Comparison of ENCODE assay signal across 8 cellular contexts in the genomic region with DNA sequence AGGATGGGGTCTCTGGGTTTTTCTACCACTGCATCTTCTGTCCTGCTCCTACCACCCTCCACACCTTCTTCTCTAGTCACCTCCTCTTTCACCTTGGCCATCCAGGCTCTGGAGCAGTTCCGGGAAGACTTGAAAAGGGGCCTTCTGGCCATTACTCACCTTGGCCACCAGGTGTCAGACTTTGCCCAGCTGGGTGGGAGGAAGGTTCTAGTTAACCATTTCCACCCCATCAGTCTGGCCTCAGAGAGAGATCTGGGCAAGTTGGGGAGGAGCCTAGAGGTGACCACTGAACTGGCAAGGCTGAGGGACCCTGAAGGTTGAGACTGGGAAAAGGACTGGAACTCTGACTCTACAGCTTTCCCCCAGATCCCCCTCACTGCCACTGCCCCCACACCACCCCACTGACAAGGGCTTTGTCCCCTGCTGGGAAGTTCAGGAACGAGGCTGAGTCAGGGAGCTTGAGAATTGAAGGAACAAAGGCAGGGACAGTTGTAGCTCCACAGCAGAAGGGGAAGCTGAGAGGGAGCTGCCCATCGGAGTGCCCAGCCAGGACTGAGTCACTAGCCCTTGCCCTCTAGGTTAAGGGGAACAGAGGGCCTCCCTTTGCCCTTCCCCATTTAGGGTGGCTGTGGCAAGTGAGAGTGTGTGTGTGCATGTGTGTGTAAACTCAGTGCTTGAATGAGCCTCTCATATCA. TPM values are rescaled to one million over a fixed set of nuclear protein-coding genes. Genes with fewer than 3 reads are reported as not detected.
A peak's percentile ranks its signal among the peaks of the same experiment; 100 is the strongest.
DNase-seq lines count a peak whose midpoint lies in the region; ATAC-seq and TF ChIP-seq lines count a peak whose summit lies in the region.

No MANE protein-coding gene starts in this region.

- H3K27me3 Mint-ChIP-seq in activated naive CD8-positive, alpha-beta T cell treated with anti-CD3 and anti-CD28 coated beads for 36 hours, result no peaks in the 10 kb centered on the region
- peaks cover 4% of the 10 kb centered on the region for H3K27me3 Mint-ChIP-seq in progenitor cell of endocrine pancreas

- peak; percentile 93 for TF ChIP-seq RAD21 in SK-N-SH (IDR thresholded peaks at IDR 0.05; ENCODE audit: low read length)

- TF ChIP-seq EP300 in SK-N-SH (IDR thresholded peaks at IDR 0.05; ENCODE audit: borderline replicate concordance in 1 of 2, low read depth in 1 of 2, low read length in 1 of 2), result no peak

- ATAC-seq in GM21737 (IDR thresholded peaks at IDR 0.05; ENCODE audit: unreplicated experiment) (no peak), GM21526 (IDR thresholded peaks at IDR 0.05; ENCODE audit: low FRiP score, unreplicated experiment) (no peak)

- H3K4me3 ChIP-seq in Loucy (ENCODE audit: low read length, poor library complexity, severe bottlenecking) (peak overlapping the region; percentile 11), SK-N-SH (ENCODE audit: low read depth in 2 of 2, low read length in 1 of 2) (no peak overlapping the region; a peak in 1 of 4 replicates)

- peak; percentile 83 for DNase-seq in EL
- peak; percentile 84 for DNase-seq in SK-N-SH
- peak; percentile 69 for DNase-seq in activated naive CD8-positive, alpha-beta T cell treated with anti-CD3 and anti-CD28 coated beads for 36 hours
- DNase-seq in cardiac septum (ENCODE audit: low spot score), result peak; percentile 89
- DNase-seq in progenitor cell of endocrine pancreas (ENCODE audit: low spot score, unreplicated experiment), result peak; percentile 61

- peak overlapping the region; percentile 52 for H2AFZ ChIP-seq in Loucy (ENCODE audit: low read length)
- H2AFZ ChIP-seq in SK-N-SH (ENCODE audit: low read depth), result no peak overlapping the region

- H3K79me2 ChIP-seq in Loucy (ENCODE audit: insufficient read depth, low read length) (peaks cover 4% of the 10 kb centered on the region; the same call in 1 of the 2 replicates), SK-N-SH (ENCODE audit: insufficient read depth) (peaks cover 18% of the 10 kb centered on the region)

- POLR2A ChIA-PET in SK-N-SH (lab: Yijun Ruan, JAX), result interaction anchor here (1.1 to 1.2 kb wide), 3 partner anchors 16 to 26 kb away, joined by 3 to 5 read pairs (median 5); no protein-coding TSS in a partner anchor

- TF ChIP-seq CTCF in Loucy (conservative IDR thresholded peaks at IDR 0.05; ENCODE audit: low read length) (peak; percentile 98), SK-N-SH (IDR thresholded peaks at IDR 0.05) (peak; percentile 94), progenitor cell of endocrine pancreas (IDR thresholded peaks at IDR 0.05; ENCODE audit: unreplicated experiment) (peak; percentile 94)

- intact Hi-C loops in cardiac septum (cut with DNase I), result loop anchor here (1.0 to 5.0 kb wide), 2 partner anchors 25 to 150 kb away; partner anchors contain the start of genes CDK2AP2 and PITPNM1

- no peaks in the 10 kb centered on the region for H3K9me2 ChIP-seq in Loucy (replicated peaks; ENCODE audit: low read depth, low read length)
- H3K9me2 ChIP-seq in SK-N-SH, result no peaks in the 10 kb centered on the region

- H3K4me1 Mint-ChIP-seq in activated naive CD8-positive, alpha-beta T cell treated with anti-CD3 and anti-CD28 coated beads for 36 hours, result peaks cover 21% of the 10 kb centered on the region
- peaks cover 22% of the 10 kb centered on the region for H3K4me1 Mint-ChIP-seq in progenitor cell of endocrine pancreas (ENCODE audit: low read depth)

- peak overlapping the region; percentile 31 for H3K9ac ChIP-seq in Loucy (ENCODE audit: low read depth, low read length, poor library complexity, severe bottlenecking)
- H3K9ac ChIP-seq in SK-N-SH, result peak overlapping the region; percentile 43; the same call in 1 of the 2 replicates

- H3K27me3 ChIP-seq in Loucy (ENCODE audit: insufficient read depth, low read length, poor library complexity, severe bottlenecking) (no peaks in the 10 kb centered on the region), SK-N-SH (ENCODE audit: insufficient read depth) (no peaks in the 10 kb centered on the region)

- H3K36me3 Mint-ChIP-seq in activated naive CD8-positive, alpha-beta T cell treated with anti-CD3 and anti-CD28 coated beads for 36 hours, result no peaks in the 10 kb centered on the region
- no peaks in the 10 kb centered on the region for H3K36me3 Mint-ChIP-seq in progenitor cell of endocrine pancreas (ENCODE audit: insufficient read depth)

- CTCF ChIA-PET in SK-N-SH (lab: Yijun Ruan, JAX), result interaction anchor here (0.6 to 20.0 kb wide), 19 partner anchors 8 to 146 kb away, joined by 3 to 955 read pairs (median 5); partner anchors contain the start of genes CLCF1, PPP1CA and RAD9A

- H3K4me1 ChIP-seq in Loucy (ENCODE audit: insufficient read depth, low read length, poor library complexity, severe bottlenecking) (peaks cover 30% of the 10 kb centered on the region), SK-N-SH (ENCODE audit: control insufficient read depth in 1 of 2, insufficient read depth in 2 of 2, low read depth in 1 of 2, low read length in 1 of 2) (peaks cover 25 to 51% of the 10 kb centered on the region in 2 experiments; a peak in 3 of 4 replicates)

- no peaks in the 10 kb centered on the region for H3K9me3 Mint-ChIP-seq in activated naive CD8-positive, alpha-beta T cell treated with anti-CD3 and anti-CD28 coated beads for 36 hours
- H3K9me3 Mint-ChIP-seq in progenitor cell of endocrine pancreas (ENCODE audit: low read depth), result no peaks in the 10 kb centered on the region

- WGBS in SK-N-SH (ENCODE audit: low lambda C conversion rate), result 22% methylated on average over 3 of the region's 3 CpGs

- H3K36me3 ChIP-seq in Loucy (ENCODE audit: insufficient read depth, low read length) (no peaks in the 10 kb centered on the region), SK-N-SH (replicated peaks in 1 of 2; ENCODE audit: control insufficient read depth in 1 of 2, insufficient read depth in 2 of 2, low read length in 1 of 2) (peaks cover 0 to 1% of the 10 kb centered on the region in 2 experiments)

- H3K4me3 Mint-ChIP-seq in activated naive CD8-positive, alpha-beta T cell treated with anti-CD3 and anti-CD28 coated beads for 36 hours, result no peak overlapping the region
- peak overlapping the region; percentile 9 for H3K4me3 Mint-ChIP-seq in progenitor cell of endocrine pancreas (ENCODE audit: low read depth)

- H3K4me2 ChIP-seq in Loucy (ENCODE audit: low read depth, low read length, poor library complexity, severe bottlenecking), result peak overlapping the region; percentile 33
- peak overlapping the region; percentile 85 for H3K4me2 ChIP-seq in SK-N-SH

- H3K27ac Mint-ChIP-seq in activated naive CD8-positive, alpha-beta T cell treated with anti-CD3 and anti-CD28 coated beads for 36 hours, result peak overlapping the region; percentile 57
- peak overlapping the region; percentile 82 for H3K27ac Mint-ChIP-seq in progenitor cell of endocrine pancreas

- peak overlapping the region in 1 of 2 experiments; percentile 99; a peak in 2 of 4 replicates for H3K27ac ChIP-seq in SK-N-SH (ENCODE audit: low read depth in 2 of 2, low read length in 1 of 2)

- no peaks in the 10 kb centered on the region for H3K9me3 ChIP-seq in Loucy (ENCODE audit: insufficient read depth, low read depth, low read length)
- H3K9me3 ChIP-seq in SK-N-SH, result no peaks in the 10 kb centered on the region

- H4K20me1 ChIP-seq in Loucy (ENCODE audit: insufficient read depth, low read length, poor library complexity, severe bottlenecking), result no peaks in the 10 kb centered on the region
- H4K20me1 ChIP-seq in SK-N-SH (ENCODE audit: insufficient read depth), result no peaks in the 10 kb centered on the region

- H3F3A ChIP-seq in Loucy (ENCODE audit: low read depth) (no peaks in the 10 kb centered on the region), SK-N-SH (replicated peaks; ENCODE audit: insufficient read depth) (peaks cover 35% of the 10 kb centered on the region)

TF ChIP-seq in SK-N-SH, 30 proteins besides CTCF, POLR2A, EP300 and RAD21:
- TF ChIP-seq SMC3 (IDR thresholded peaks at IDR 0.05; ENCODE audit: low read depth, low read length), result peak; percentile 94
- peak; percentile 45 for TF ChIP-seq CHD2 (IDR thresholded peaks at IDR 0.05; ENCODE audit: low read length, partially characterized antibody)
- TF ChIP-seq GATA2 (CRISPR knock-in tag; IDR thresholded peaks at IDR 0.05), result no peak
- peak; percentile 38; the same call in 1 of the 2 replicates for TF ChIP-seq ELF1 (IDR thresholded peaks at IDR 0.05)
- peak; percentile 38; the same call in 1 of the 2 replicates for TF ChIP-seq RCOR1 (IDR thresholded peaks at IDR 0.05; ENCODE audit: low read length)
- no peak for TF ChIP-seq RXRA (IDR thresholded peaks at IDR 0.05; ENCODE audit: borderline replicate concordance, low read depth)
TF ChIP-seq in SK-N-SH: peak in this region for 4.

RNA-seq across cellular contexts. Expression of gene POLD4, which starts 3.7 kb away (rescaled TPM):
- polyA plus RNA-seq in SK-N-SH (2012; rRNA removed), result 80.4 and 89.4 TPM in 2 replicates
- polyA plus RNA-seq in SK-N-SH (2012; cell fraction: cytosol; rRNA removed), result 38.1 and 46.2 TPM in 2 replicates
- 161 and 245 TPM in 2 replicates for polyA plus RNA-seq in SK-N-SH (2012; cell fraction: nucleus; rRNA removed)
- total RNA-seq in activated naive CD8-positive, alpha-beta T cell treated with anti-CD3 and anti-CD28 coated beads for 36 hours, result 10 to 100 TPM; 28.5 to 28.6 TPM
- total RNA-seq in cardiac septum (61.6 TPM), progenitor cell of endocrine pancreas (19.8 and 21.1 TPM in 2 replicates)

RNA-seq across cellular contexts. Expression of gene CLCF1, which starts 16.4 kb away (rescaled TPM):
- polyA plus RNA-seq in SK-N-SH (2012; rRNA removed), result 27.0 and 27.7 TPM in 2 replicates
- 13.3 and 17.5 TPM in 2 replicates for polyA plus RNA-seq in SK-N-SH (2012; cell fraction: cytosol; rRNA removed)
- 61.9 and 75.9 TPM in 2 replicates for polyA plus RNA-seq in SK-N-SH (2012; cell fraction: nucleus; rRNA removed)
- total RNA-seq in activated naive CD8-positive, alpha-beta T cell treated with anti-CD3 and anti-CD28 coated beads for 36 hours, result under 1 TPM; 0.31 to 0.56 TPM
- total RNA-seq in cardiac septum, result 4.0 TPM
- total RNA-seq in progenitor cell of endocrine pancreas, result 5.4 and 6.9 TPM in 2 replicates

RNA-seq across cellular contexts. Expression of gene RAD9A, which starts 34.8 kb away (rescaled TPM):
- 21.5 and 22.3 TPM in 2 replicates for polyA plus RNA-seq in SK-N-SH (2012; rRNA removed)
- 4.8 and 8.6 TPM in 2 replicates for polyA plus RNA-seq in SK-N-SH (2012; cell fraction: cytosol; rRNA removed)
- 100 and 114 TPM in 2 replicates for polyA plus RNA-seq in SK-N-SH (2012; cell fraction: nucleus; rRNA removed)
- 10 to 100 TPM; 31.2 to 33.7 TPM for total RNA-seq in activated naive CD8-positive, alpha-beta T cell treated with anti-CD3 and anti-CD28 coated beads for 36 hours
- 4.8 TPM for total RNA-seq in cardiac septum
- 39.0 and 49.1 TPM in 2 replicates for total RNA-seq in progenitor cell of endocrine pancreas

RNA-seq across cellular contexts. Expression of gene PPP1CA, which starts 44.6 kb away (rescaled TPM):
- 210 and 261 TPM in 2 replicates for polyA plus RNA-seq in SK-N-SH (2012; rRNA removed)
- polyA plus RNA-seq in SK-N-SH (2012; cell fraction: cytosol; rRNA removed), result 130 and 175 TPM in 2 replicates
- 181 and 248 TPM in 2 replicates for polyA plus RNA-seq in SK-N-SH (2012; cell fraction: nucleus; rRNA removed)
- 100 to 1,000 TPM; 262 to 269 TPM for total RNA-seq in activated naive CD8-positive, alpha-beta T cell treated with anti-CD3 and anti-CD28 coated beads for 36 hours
- 95.1 TPM for total RNA-seq in cardiac septum
- total RNA-seq in progenitor cell of endocrine pancreas, result 140 and 145 TPM in 2 replicates

RNA-seq across cellular contexts. Expression of gene TBC1D10C, which starts 46.9 kb away (rescaled TPM):
- 0.05 TPM in 1 of 2 replicates, not detected in the other for polyA plus RNA-seq in SK-N-SH (2012; rRNA removed)
- not detected in 2 replicates for polyA plus RNA-seq in SK-N-SH (2012; cell fraction: cytosol; rRNA removed)
- 0.08 and 0.31 TPM in 2 replicates for polyA plus RNA-seq in SK-N-SH (2012; cell fraction: nucleus; rRNA removed)
- 100 to 1,000 TPM; 117 to 121 TPM for total RNA-seq in activated naive CD8-positive, alpha-beta T cell treated with anti-CD3 and anti-CD28 coated beads for 36 hours
- total RNA-seq in cardiac septum (1.0 TPM), progenitor cell of endocrine pancreas (0.24 TPM in 1 of 2 replicates, not detected in the other)
